8 cellular contexts compared by ENCODE assay signal in the genomic region with DNA sequence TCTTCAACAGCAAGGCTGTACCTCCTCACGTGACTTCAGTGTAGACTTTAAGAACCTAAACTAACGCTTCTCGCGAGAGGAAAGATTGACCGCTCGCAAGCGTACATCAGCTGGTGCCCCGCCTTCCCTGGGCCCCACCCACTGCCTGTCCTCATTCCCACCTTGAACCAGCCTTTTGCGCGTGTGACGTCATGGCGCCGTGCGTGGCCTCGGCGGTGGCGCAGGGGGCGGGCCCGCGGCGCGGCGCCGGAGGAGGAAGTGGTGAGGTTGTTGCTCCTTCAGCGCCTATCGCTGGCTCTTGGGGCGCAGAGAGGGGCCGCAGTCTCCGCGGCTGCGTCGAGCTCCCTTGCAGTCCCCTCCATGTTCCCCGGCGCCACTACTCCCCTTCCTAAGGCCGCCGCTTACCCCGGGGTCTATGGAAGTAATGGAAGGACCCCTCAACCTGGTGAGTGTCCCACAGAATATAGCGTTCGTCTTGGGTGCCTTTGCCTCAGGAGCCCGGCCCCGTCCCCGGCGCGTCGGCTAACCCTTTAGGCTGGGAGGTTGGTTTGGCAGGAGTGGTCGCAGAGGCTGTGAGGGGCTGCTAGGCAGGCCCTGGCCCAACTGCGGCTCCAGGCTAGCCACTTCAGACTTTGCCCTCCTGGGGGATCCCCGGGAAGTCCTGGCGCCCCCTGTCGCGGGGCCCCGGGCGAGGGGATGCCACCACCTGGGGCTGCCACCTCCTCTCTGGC. TPM values are rescaled to one million over a fixed set of nuclear protein-coding genes. Genes with fewer than 3 reads are reported as not detected.
DNase-seq lines count a peak whose midpoint lies in the region; ATAC-seq and TF ChIP-seq lines count a peak whose summit lies in the region.

A gene (plus strand): TSS at position 273 of the 731 bp plus-strand sequence. CDS start 143 bp downstream, at position 416.

- ATAC-seq in GM19351 (IDR thresholded peaks at IDR 0.05; ENCODE audit: unreplicated experiment) (peak; percentile 90), HG03521 (IDR thresholded peaks at IDR 0.05; ENCODE audit: unreplicated experiment) (peak; percentile 97), left lung (peak; percentile 98)

- H3K27me3 Mint-ChIP-seq in CD14-positive monocyte (ENCODE audit: low read depth in 3 of 3) = peaks cover 2 to 13% (median 4%) of the 10 kb centered on the region in 3 donors
- H3K27me3 Mint-ChIP-seq in dendritic cell treated with granulocyte-macrophage colony-stimulating factor and Interleukin-4, amounts not matched to agents 40 ng/mL and 50 ng/mL, for 4 days = peaks cover 16% of the 10 kb centered on the region

- H3K4me3 ChIP-seq in left lung = peak within 1 kb of the TSS; percentile 63 to 91

- TF ChIP-seq CTCF in CD14-positive monocyte (IDR thresholded peaks at IDR 0.05) (no peak), left lung (IDR thresholded peaks at IDR 0.05) (peak in 1 of 2 donors; percentile 46)

- intact Hi-C loops in CD14-positive monocyte (cut with micrococcal nuclease) (loop anchor here in 1 of 2 donors (10.0 kb wide), 1 partner anchor 318 kb away; a partner anchor contains a TSS), left lung (cut with DNase I) (no loop called here)
- intact Hi-C loops in dendritic cell treated with granulocyte-macrophage colony-stimulating factor and Interleukin-4, amounts not matched to agents 40 ng/mL and 50 ng/mL, for 4 days (cut with micrococcal nuclease) = no loop called here

- H3K27ac ChIP-seq in left lung = peak within 1 kb of the TSS; percentile 94 to 99

- H3K36me3 ChIP-seq in left lung = no peaks in the 10 kb centered on the region

- peaks cover 0 to 5% of the 10 kb centered on the region in 2 donors for H3K9me3 ChIP-seq in left lung

- H3K36me3 Mint-ChIP-seq in CD14-positive monocyte = peaks cover 9 to 15% of the 10 kb centered on the region in 2 donors
- H3K36me3 Mint-ChIP-seq in dendritic cell treated with granulocyte-macrophage colony-stimulating factor and Interleukin-4, amounts not matched to agents 40 ng/mL and 50 ng/mL, for 4 days (ENCODE audit: low read depth) = peaks cover 18% of the 10 kb centered on the region

- H3K4me1 Mint-ChIP-seq in CD14-positive monocyte = peaks cover 43% of the 10 kb centered on the region
- peaks cover 37% of the 10 kb centered on the region for H3K4me1 Mint-ChIP-seq in dendritic cell treated with granulocyte-macrophage colony-stimulating factor and Interleukin-4, amounts not matched to agents 40 ng/mL and 50 ng/mL, for 4 days (ENCODE audit: low read depth)

- DNase-seq in CD14-positive monocyte (ENCODE audit: low spot score) = peak; percentile 98
- DNase-seq in NCI-H69 (lab: John Stamatoyannopoulos, UW) = peak; percentile 97
- DNase-seq in activated CD4-positive, alpha-beta T cell treated with anti-CD3 and anti-CD28 coated beads, Interleukin-2, amount 50 U/mL, for 1 hour = peak; percentile 96
- peak; percentile 98 to 99 for DNase-seq in left lung
- peak; percentile 93 to 97 for DNase-seq in stimulated activated CD4-positive, alpha-beta T cell treated with anti-CD3 and anti-CD28 coated beads, Interleukin-2, amount 100 ng/mL, for 48 hours

- peak within 1 kb of the TSS; percentile 86 to 92 for H3K4me3 Mint-ChIP-seq in CD14-positive monocyte
- peak within 1 kb of the TSS; percentile 88 for H3K4me3 Mint-ChIP-seq in dendritic cell treated with granulocyte-macrophage colony-stimulating factor and Interleukin-4, amounts not matched to agents 40 ng/mL and 50 ng/mL, for 4 days

- H3K27ac Mint-ChIP-seq in CD14-positive monocyte = peak within 1 kb of the TSS; percentile 96 to 99 (median 97)
- H3K27ac Mint-ChIP-seq in dendritic cell treated with granulocyte-macrophage colony-stimulating factor and Interleukin-4, amounts not matched to agents 40 ng/mL and 50 ng/mL, for 4 days = peak within 1 kb of the TSS; percentile 94

- no peaks in the 10 kb centered on the region for H3K27me3 ChIP-seq in left lung

- H3K4me1 ChIP-seq in left lung = peaks cover 20 to 42% of the 10 kb centered on the region in 2 donors

- H3K9me3 Mint-ChIP-seq in CD14-positive monocyte = peaks cover 5 to 14% (median 9%) of the 10 kb centered on the region in 7 donors
- peaks cover 21% of the 10 kb centered on the region for H3K9me3 Mint-ChIP-seq in dendritic cell treated with granulocyte-macrophage colony-stimulating factor and Interleukin-4, amounts not matched to agents 40 ng/mL and 50 ng/mL, for 4 days

RNA-seq across cellular contexts. Expression of the gene that starts here (rescaled TPM):
- 10 to 100 TPM; 17.9 to 38.1 TPM for polyA plus RNA-seq in CD14-positive monocyte
- total RNA-seq in left lung = 10 to 100 TPM; 19.0 to 24.1 TPM

Comparison
In these comparisons a context has a peak if more than half of its experiments do, and no peak if none do; other contexts are left out.
1. Peak in every context shown above with its lines: DNase-seq, ATAC-seq, H3K4me3 ChIP-seq and H3K27ac ChIP-seq.